In the genomic region with DNA sequence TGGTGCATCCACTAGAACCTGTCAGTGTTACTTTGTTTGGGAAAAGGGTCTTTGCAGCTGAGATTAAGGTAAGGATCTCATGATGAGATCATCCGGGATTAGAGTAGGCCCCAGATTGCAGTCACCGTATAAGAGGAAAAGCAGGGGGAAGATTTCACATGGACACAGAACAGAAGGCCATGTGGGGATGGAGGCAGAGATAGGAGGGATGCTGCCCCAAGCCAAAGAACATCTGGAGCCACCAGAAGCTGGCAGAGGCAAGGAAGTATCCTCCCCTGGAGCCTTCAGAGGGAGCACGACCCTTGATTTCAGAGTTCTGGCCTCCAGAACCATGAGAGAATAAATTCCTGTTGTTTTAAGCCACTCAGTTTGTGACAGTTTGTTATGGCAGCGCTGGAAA, we compare ENCODE assay signal across 24 cellular contexts. TPM values are rescaled to one million over a fixed set of nuclear protein-coding genes. Genes with fewer than 3 reads are reported as not detected.
"Had no signal": no experiment of that assay in that cellular context is flagged by ENCODE, and none has a peak within 500 bp of the region (broad histone marks: within the 10 kb centered on the region; RNA-seq: fewer than 3 reads in every experiment).

No MANE protein-coding gene starts in this region.

- H3K27ac ChIP-seq: hepatocyte, thyroid gland had no signal

- H3K4me3 Mint-ChIP-seq: activated T-cell treated with anti-CD3 and anti-CD28 coated beads, Interleukin-2, amount 50 U/mL, for 4 hours; brain; mesothelial cell of epicardium; naive thymus-derived CD8-positive, alpha-beta T cell; stimulated activated naive CD8-positive, alpha-beta T cell treated with anti-CD3 and anti-CD28 coated beads, Interleukin-15, Interleukin-2, amounts not matched to agents 100 ng/mL and 50 ng/mL, for 24 hours; T-cell; T-helper 2 cell treated with Interferon-gamma antibody and Interleukin-4, amounts not matched to agents 5 μg/mL and 100 μg/mL, for 36 hours had no signal

- H3K9me3 Mint-ChIP-seq: activated T-cell treated with anti-CD3 and anti-CD28 coated beads, Interleukin-2, amount 50 U/mL, for 4 hours; mesothelial cell of epicardium; stimulated activated naive CD8-positive, alpha-beta T cell treated with anti-CD3 and anti-CD28 coated beads, Interleukin-15, Interleukin-2, amounts not matched to agents 100 ng/mL and 50 ng/mL, for 24 hours; T-helper 2 cell treated with Interferon-gamma antibody and Interleukin-4, amounts not matched to agents 5 μg/mL and 100 μg/mL, for 36 hours had no signal

- H3K4me3 ChIP-seq: hepatocyte, spleen, thyroid gland had no signal

- FAIRE-seq: TTC549 had no signal

- H3K36me3 Mint-ChIP-seq: brain; mesothelial cell of epicardium; naive thymus-derived CD8-positive, alpha-beta T cell; T-cell had no signal

- H3K79me2 ChIP-seq: hepatocyte had no signal

- H3K27ac Mint-ChIP-seq: brain; mesothelial cell of epicardium; naive thymus-derived CD8-positive, alpha-beta T cell; progenitor cell of endocrine pancreas; stimulated activated naive CD8-positive, alpha-beta T cell treated with anti-CD3 and anti-CD28 coated beads, Interleukin-15, Interleukin-2, amounts not matched to agents 100 ng/mL and 50 ng/mL, for 24 hours; T-cell; T-helper 2 cell treated with Interferon-gamma antibody and Interleukin-4, amounts not matched to agents 5 μg/mL and 100 μg/mL, for 36 hours had no signal

- H3K9me3 ChIP-seq: spleen, thyroid gland had no signal

- DNase-seq: activated CD4-positive, alpha-beta T cell treated with anti-CD3 and anti-CD28 coated beads for 1 hour; activated CD4-positive, alpha-beta T cell treated with anti-CD3 and anti-CD28 coated beads, Interleukin-2, amount 50 U/mL, for 1 hour; activated CD8-positive, alpha-beta memory T cell treated with anti-CD3 and anti-CD28 coated beads, Interleukin-2, amount 50 U/mL, for 48 hours; activated naive CD4-positive, alpha-beta T cell treated with anti-CD3 and anti-CD28 coated beads, Interleukin-2, amount 50 U/mL, for 16 hours; activated T-cell treated with anti-CD3 and anti-CD28 coated beads, Interleukin-2, amount 50 U/mL, for 4 hours; effector memory CD4-positive, alpha-beta T cell; foreskin melanocyte; glutamatergic neuron; left ventricle myocardium superior; mammary epithelial cell; naive thymus-derived CD8-positive, alpha-beta T cell; retina; stimulated activated CD4-positive, alpha-beta T cell treated with anti-CD3 and anti-CD28 coated beads, Interleukin-4, amount 100 ng/mL, for 24 hours; T-cell; thyroid gland had no signal

- H3K36me3 ChIP-seq: spleen, thyroid gland had no signal

- H3K27me3 Mint-ChIP-seq: stimulated activated naive CD8-positive, alpha-beta T cell treated with anti-CD3 and anti-CD28 coated beads, Interleukin-15, Interleukin-2, amounts not matched to agents 100 ng/mL and 50 ng/mL, for 24 hours had no signal

- H2AFZ ChIP-seq: hepatocyte had no signal

- H3K4me2 ChIP-seq: hepatocyte had no signal

- H3K27me3 ChIP-seq: hepatocyte, thyroid gland had no signal

RNA-seq across cellular contexts. Expression of gene CMKLR1, which starts 39.6 kb away (rescaled TPM):
- total RNA-seq: activated CD8-positive, alpha-beta memory T cell treated with anti-CD3 and anti-CD28 coated beads for 36 hours; progenitor cell of endocrine pancreas had no signal
- polyA plus RNA-seq: mammary epithelial cell had no signal
